In the genomic region with DNA sequence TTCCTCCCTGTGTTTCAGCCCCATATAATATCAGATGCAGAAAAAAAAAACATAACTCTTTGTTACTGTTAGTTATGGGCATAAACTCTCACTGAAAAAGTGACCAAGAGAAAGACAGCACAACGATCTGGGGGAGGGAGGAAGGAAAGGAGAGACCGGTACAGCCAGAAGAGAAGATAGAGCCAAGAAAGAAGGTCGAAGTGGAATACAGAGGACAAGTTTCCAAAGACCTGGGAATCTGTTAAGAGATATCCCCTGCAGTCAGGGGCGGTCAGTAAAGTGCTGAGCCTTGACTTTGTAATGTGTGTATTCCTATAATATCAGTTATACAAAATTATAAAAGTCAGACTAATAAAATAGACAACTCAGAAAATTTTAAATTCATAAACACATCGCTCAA, we compare ENCODE assay signal across 1 cellular context.
TF ChIP-seq lines count a peak whose summit lies in the region.

No MANE protein-coding gene starts in this region.

TF ChIP-seq in endothelial cell of umbilical vein, 7 proteins besides CTCF, POLR2A, EP300 and RAD21 (continued from another document):
- TF ChIP-seq MYC (IDR thresholded peaks at IDR 0.05; ENCODE audit: low read depth, low read length) (no peak), POLR2AphosphoS5 (IDR thresholded peaks at IDR 0.05; ENCODE audit: insufficient read depth, low read depth, low read length) (no peak), MAX (IDR thresholded peaks at IDR 0.05; ENCODE audit: insufficient read depth, insufficient read length) (no peak), GATA2 (IDR thresholded peaks at IDR 0.05; ENCODE audit: insufficient read depth, insufficient read length, low read depth, low read length) (no peak), FOS (IDR thresholded peaks at IDR 0.05; ENCODE audit: borderline replicate concordance, insufficient read depth, low read length) (no peak)
